ENCODE assay signal across 23 cellular contexts in genomic region chr20:24131684-24132083, GRCh38.
DNase-seq lines count a peak whose midpoint lies in the region; ATAC-seq, FAIRE-seq and TF ChIP-seq lines count a peak whose summit lies in the region.
"Had no signal": no experiment of that assay in that cellular context is flagged by ENCODE, and none has a peak within 500 bp of the region (broad histone marks: within the 10 kb centered on the region; RNA-seq: fewer than 3 reads in every experiment).

No MANE protein-coding gene starts in this region.

- DNase-seq in activated T-cell treated with anti-CD3 and anti-CD28 coated beads, Interleukin-2, amount 50 U/mL, for 72 hours, result no peak
- no peak for DNase-seq in activated T-cell treated with anti-CD3 and anti-CD28 coated beads, Interleukin-2, amount 50 U/mL, for 48 hours
- no peak for DNase-seq in astrocyte (ENCODE audit: low read depth)
- peak; percentile 35 to 50 (median 40) for DNase-seq in immature natural killer cell
- DNase-seq in type B pancreatic cell (ENCODE audit: extremely low spot score, unreplicated experiment), result no peak
- DNase-seq in NCI-H774 (lab: John Stamatoyannopoulos, UW), result no peak
- DNase-seq in activated T-helper 1 cell treated with anti-CD3 and anti-CD28 coated beads, Interleukin-12 subunit alpha, Interleukin-12 subunit beta, Interleukin-2, Interleukin-4 antibody, amounts not matched to agents 30 ng/mL and 10 ng/mL and 1 ng/mL, durations not matched to agents 14 hours and 24 hours and 36 hours (ENCODE audit: low spot score), result no peak
- DNase-seq: activated CD4-positive, CD25-positive, alpha-beta regulatory T cell; activated naive CD8-positive, alpha-beta T cell treated with anti-CD3 and anti-CD28 coated beads for 36 hours; C1 segment of cervical spinal cord; effector CD8-positive, alpha-beta T cell; EL; HFFc6; left colon; naive B cell; NCI-H1417; NCI-H524; T1000 had no signal

- intact Hi-C loops in activated T-helper 1 cell treated with anti-CD3 and anti-CD28 coated beads, Interleukin-12 subunit alpha, Interleukin-12 subunit beta, Interleukin-2, Interleukin-4 antibody, amounts not matched to agents 30 ng/mL and 10 ng/mL and 1 ng/mL, durations not matched to agents 14 hours and 24 hours and 36 hours (cut with micrococcal nuclease), result no loop called here

- H3K9ac ChIP-seq in astrocyte (ENCODE audit: low read length), result no peak overlapping the region
- H3K9ac ChIP-seq: parathyroid adenoma had no signal

- no peak overlapping the region for H2AFZ ChIP-seq in astrocyte (ENCODE audit: low read depth, low read length)
- H2AFZ ChIP-seq: parathyroid adenoma had no signal

- no peaks in the 10 kb centered on the region for H3K9me3 ChIP-seq in astrocyte (ENCODE audit: insufficient read depth, low read depth, low read length)

- peaks cover 3% of the 10 kb centered on the region in 2 donors for H3K9me3 Mint-ChIP-seq in activated T-cell treated with anti-CD3 and anti-CD28 coated beads, Interleukin-2, amount 50 U/mL, for 72 hours
- H3K9me3 Mint-ChIP-seq in astrocyte (ENCODE audit: unreplicated experiment), result peaks cover 5% of the 10 kb centered on the region
- H3K9me3 Mint-ChIP-seq in immature natural killer cell, result no peaks in the 10 kb centered on the region
- peaks cover 10% of the 10 kb centered on the region for H3K9me3 Mint-ChIP-seq in type B pancreatic cell
- H3K9me3 Mint-ChIP-seq in activated T-helper 1 cell treated with anti-CD3 and anti-CD28 coated beads, Interleukin-12 subunit alpha, Interleukin-12 subunit beta, Interleukin-2, Interleukin-4 antibody, amounts not matched to agents 30 ng/mL and 10 ng/mL and 1 ng/mL, durations not matched to agents 14 hours and 24 hours and 36 hours, result peaks cover 8% of the 10 kb centered on the region
- H3K9me3 Mint-ChIP-seq: activated naive CD8-positive, alpha-beta T cell treated with anti-CD3 and anti-CD28 coated beads for 36 hours had no signal

- TF ChIP-seq CTCF in astrocyte (IDR thresholded peaks at IDR 0.05; ENCODE audit: insufficient read depth, low read depth, low read length) (no peak), type B pancreatic cell (conservative IDR thresholded peaks at IDR 0.05) (no peak)

- no peak for FAIRE-seq in astrocyte (lab: Jason Lieb, UNC)
- FAIRE-seq: D721Med, GM19239 had no signal

- H3K4me1 Mint-ChIP-seq in activated T-cell treated with anti-CD3 and anti-CD28 coated beads, Interleukin-2, amount 50 U/mL, for 72 hours (ENCODE audit: low read depth), result peaks cover 6% of the 10 kb centered on the region
- H3K4me1 Mint-ChIP-seq in astrocyte (ENCODE audit: low read depth, unreplicated experiment), result peaks cover 24% of the 10 kb centered on the region
- peaks cover 48 to 49% of the 10 kb centered on the region in 2 donors for H3K4me1 Mint-ChIP-seq in immature natural killer cell
- peaks cover 10% of the 10 kb centered on the region for H3K4me1 Mint-ChIP-seq in type B pancreatic cell (ENCODE audit: unreplicated experiment)
- peaks cover 6% of the 10 kb centered on the region for H3K4me1 Mint-ChIP-seq in activated T-helper 1 cell treated with anti-CD3 and anti-CD28 coated beads, Interleukin-12 subunit alpha, Interleukin-12 subunit beta, Interleukin-2, Interleukin-4 antibody, amounts not matched to agents 30 ng/mL and 10 ng/mL and 1 ng/mL, durations not matched to agents 14 hours and 24 hours and 36 hours (ENCODE audit: low read depth)
- H3K4me1 Mint-ChIP-seq: naive B cell had no signal

- H3K27me3 Mint-ChIP-seq in activated T-cell treated with anti-CD3 and anti-CD28 coated beads, Interleukin-2, amount 50 U/mL, for 72 hours (ENCODE audit: low read depth), result peaks cover 6% of the 10 kb centered on the region
- peaks cover 7% of the 10 kb centered on the region for H3K27me3 Mint-ChIP-seq in astrocyte (ENCODE audit: low read depth, unreplicated experiment)
- peaks cover 0 to 9% (median 0%) of the 10 kb centered on the region in 3 donors for H3K27me3 Mint-ChIP-seq in immature natural killer cell (ENCODE audit: low read depth in 3 of 3)
- H3K27me3 Mint-ChIP-seq in type B pancreatic cell, result peaks cover 6% of the 10 kb centered on the region
- peaks cover 5% of the 10 kb centered on the region for H3K27me3 Mint-ChIP-seq in activated T-helper 1 cell treated with anti-CD3 and anti-CD28 coated beads, Interleukin-12 subunit alpha, Interleukin-12 subunit beta, Interleukin-2, Interleukin-4 antibody, amounts not matched to agents 30 ng/mL and 10 ng/mL and 1 ng/mL, durations not matched to agents 14 hours and 24 hours and 36 hours (ENCODE audit: insufficient read depth)
- H3K27me3 Mint-ChIP-seq: activated naive CD8-positive, alpha-beta T cell treated with anti-CD3 and anti-CD28 coated beads for 36 hours had no signal

- H3K36me3 ChIP-seq in astrocyte (ENCODE audit: insufficient read depth, low read length), result no peaks in the 10 kb centered on the region

- peak overlapping the region; percentile 6 for H3K4me2 ChIP-seq in astrocyte (ENCODE audit: low read length)

- H3K27ac Mint-ChIP-seq in activated T-cell treated with anti-CD3 and anti-CD28 coated beads, Interleukin-2, amount 50 U/mL, for 72 hours, result peak overlapping the region; percentile 20
- H3K27ac Mint-ChIP-seq in astrocyte (ENCODE audit: unreplicated experiment) (no peak overlapping the region), immature natural killer cell (peak overlapping the region; percentile 71 to 92 (median 77)), type B pancreatic cell (peak overlapping the region; percentile 87)
- no peak overlapping the region for H3K27ac Mint-ChIP-seq in activated T-helper 1 cell treated with anti-CD3 and anti-CD28 coated beads, Interleukin-12 subunit alpha, Interleukin-12 subunit beta, Interleukin-2, Interleukin-4 antibody, amounts not matched to agents 30 ng/mL and 10 ng/mL and 1 ng/mL, durations not matched to agents 14 hours and 24 hours and 36 hours
- H3K27ac Mint-ChIP-seq: activated naive CD8-positive, alpha-beta T cell treated with anti-CD3 and anti-CD28 coated beads for 36 hours; HFFc6; naive B cell had no signal

- no peaks in the 10 kb centered on the region for H4K20me1 ChIP-seq in astrocyte (ENCODE audit: insufficient read depth, low read length)

- no peaks in the 10 kb centered on the region for H3K27me3 ChIP-seq in astrocyte (ENCODE audit: insufficient read depth, low read length)

- no peaks in the 10 kb centered on the region for H3K4me1 ChIP-seq in astrocyte (ENCODE audit: insufficient read depth, low read length)
- H3K4me1 ChIP-seq: parathyroid adenoma had no signal

- no peak overlapping the region for H3K4me3 ChIP-seq in astrocyte (ENCODE audit: insufficient read depth, low read depth, low read length)

- H3K4me3 Mint-ChIP-seq in activated T-cell treated with anti-CD3 and anti-CD28 coated beads, Interleukin-2, amount 50 U/mL, for 72 hours, result no peak overlapping the region
- H3K4me3 Mint-ChIP-seq in astrocyte (ENCODE audit: unreplicated experiment) (no peak overlapping the region), immature natural killer cell (peak overlapping the region in 4 of 5 donors; percentile 16 to 62 (median 46)), type B pancreatic cell (peak overlapping the region; percentile 27)
- H3K4me3 Mint-ChIP-seq in activated T-helper 1 cell treated with anti-CD3 and anti-CD28 coated beads, Interleukin-12 subunit alpha, Interleukin-12 subunit beta, Interleukin-2, Interleukin-4 antibody, amounts not matched to agents 30 ng/mL and 10 ng/mL and 1 ng/mL, durations not matched to agents 14 hours and 24 hours and 36 hours, result no peak overlapping the region
- H3K4me3 Mint-ChIP-seq: activated naive CD8-positive, alpha-beta T cell treated with anti-CD3 and anti-CD28 coated beads for 36 hours; HFFc6; naive B cell had no signal

- H3K36me3 Mint-ChIP-seq in activated T-cell treated with anti-CD3 and anti-CD28 coated beads, Interleukin-2, amount 50 U/mL, for 72 hours (ENCODE audit: insufficient read depth in 2 of 2), result no peaks in the 10 kb centered on the region
- no peaks in the 10 kb centered on the region for H3K36me3 Mint-ChIP-seq in astrocyte (ENCODE audit: low read depth, unreplicated experiment)
- H3K36me3 Mint-ChIP-seq in immature natural killer cell, result peaks cover 0 to 3% (median 0%) of the 10 kb centered on the region in 3 donors
- H3K36me3 Mint-ChIP-seq in type B pancreatic cell, result no peaks in the 10 kb centered on the region
- H3K36me3 Mint-ChIP-seq in activated T-helper 1 cell treated with anti-CD3 and anti-CD28 coated beads, Interleukin-12 subunit alpha, Interleukin-12 subunit beta, Interleukin-2, Interleukin-4 antibody, amounts not matched to agents 30 ng/mL and 10 ng/mL and 1 ng/mL, durations not matched to agents 14 hours and 24 hours and 36 hours (ENCODE audit: low read depth), result no peaks in the 10 kb centered on the region
- H3K36me3 Mint-ChIP-seq: activated naive CD8-positive, alpha-beta T cell treated with anti-CD3 and anti-CD28 coated beads for 36 hours; naive B cell had no signal

- ATAC-seq in activated T-cell treated with anti-CD3 and anti-CD28 coated beads, Interleukin-2, amount 50 U/mL, for 72 hours (replicated peaks in 1 of 2), result peak in 1 of 2 donors; percentile 19
- ATAC-seq in HG02678 (IDR thresholded peaks at IDR 0.05; ENCODE audit: unreplicated experiment), result no peak
- ATAC-seq: left colon had no signal

- no peaks in the 10 kb centered on the region for H3K79me2 ChIP-seq in astrocyte (ENCODE audit: insufficient read depth, low read length)
- H3K79me2 ChIP-seq: parathyroid adenoma had no signal

- H3K27ac ChIP-seq in astrocyte (ENCODE audit: low read depth, low read length), result no peak overlapping the region
- H3K27ac ChIP-seq: HL-60, parathyroid adenoma had no signal

Comparison
In these comparisons a context has a peak if more than half of its experiments do, and no peak if none do; other contexts are left out.
1. DNase-seq: peak in immature natural killer cell (3 of 3); none in activated T-cell treated with anti-CD3 and anti-CD28 coated beads, Interleukin-2, amount 50 U/mL, for 72 hours (0 of 2), activated T-cell treated with anti-CD3 and anti-CD28 coated beads, Interleukin-2, amount 50 U/mL, for 48 hours (0 of 2), astrocyte (single experiment), type B pancreatic cell (single experiment), NCI-H774 (single experiment) and activated T-helper 1 cell treated with anti-CD3 and anti-CD28 coated beads, Interleukin-12 subunit alpha, Interleukin-12 subunit beta, Interleukin-2, Interleukin-4 antibody, amounts not matched to agents 30 ng/mL and 10 ng/mL and 1 ng/mL, durations not matched to agents 14 hours and 24 hours and 36 hours (single experiment).
2. H3K27ac Mint-ChIP-seq: peak in activated T-cell treated with anti-CD3 and anti-CD28 coated beads, Interleukin-2, amount 50 U/mL, for 72 hours (single experiment), immature natural killer cell (6 of 6) and type B pancreatic cell (single experiment); none in astrocyte (single experiment) and activated T-helper 1 cell treated with anti-CD3 and anti-CD28 coated beads, Interleukin-12 subunit alpha, Interleukin-12 subunit beta, Interleukin-2, Interleukin-4 antibody, amounts not matched to agents 30 ng/mL and 10 ng/mL and 1 ng/mL, durations not matched to agents 14 hours and 24 hours and 36 hours (single experiment).
3. H3K4me3 Mint-ChIP-seq: peak in immature natural killer cell (4 of 5) and type B pancreatic cell (single experiment); none in activated T-cell treated with anti-CD3 and anti-CD28 coated beads, Interleukin-2, amount 50 U/mL, for 72 hours (0 of 2), astrocyte (single experiment) and activated T-helper 1 cell treated with anti-CD3 and anti-CD28 coated beads, Interleukin-12 subunit alpha, Interleukin-12 subunit beta, Interleukin-2, Interleukin-4 antibody, amounts not matched to agents 30 ng/mL and 10 ng/mL and 1 ng/mL, durations not matched to agents 14 hours and 24 hours and 36 hours (single experiment).